Comparison of ENCODE assay signal across 18 cellular contexts in the genomic region with DNA sequence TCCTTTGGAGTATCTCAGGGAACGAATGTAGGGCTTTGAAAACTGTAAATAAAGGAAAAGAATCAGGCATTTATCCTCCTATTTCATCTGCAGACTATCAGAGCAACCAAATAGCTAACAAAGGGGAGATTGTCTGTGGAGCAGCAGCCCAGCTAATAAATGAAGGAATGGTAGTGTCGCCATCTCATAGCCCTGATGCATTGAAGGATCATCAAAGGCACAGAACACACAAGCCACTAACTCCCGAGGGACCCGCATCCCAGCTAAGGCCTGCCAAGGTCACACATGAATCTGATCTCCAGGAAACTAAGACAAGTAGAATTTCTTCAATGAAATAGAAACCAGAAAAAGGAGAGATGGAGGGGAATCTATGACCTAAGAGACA. TPM values are rescaled to one million over a fixed set of nuclear protein-coding genes. Genes with fewer than 3 reads are reported as not detected.
A peak's percentile ranks its signal among the peaks of the same experiment; 100 is the strongest.
DNase-seq lines count a peak whose midpoint lies in the region; ATAC-seq and TF ChIP-seq lines count a peak whose summit lies in the region.
"Had no signal": no experiment of that assay in that cellular context is flagged by ENCODE, and none has a peak within 500 bp of the region (broad histone marks: within the 10 kb centered on the region; RNA-seq: fewer than 3 reads in every experiment).

No MANE protein-coding gene starts in this region.

- H3K4me3 Mint-ChIP-seq in GM23338 (no peak overlapping the region), nephron progenitor cell (no peak overlapping the region), CD14-positive monocyte (no peak overlapping the region)
- H3K4me3 Mint-ChIP-seq: activated B cell treated with CpG ODN at 0.5 μM for 24 hours; activated T-helper 1 cell treated with anti-CD3 and anti-CD28 coated beads, Interleukin-12 subunit alpha, Interleukin-12 subunit beta, Interleukin-2, Interleukin-4 antibody, amounts not matched to agents 30 ng/mL and 10 ng/mL and 1 ng/mL, durations not matched to agents 14 hours and 24 hours and 36 hours had no signal

- no peaks in the 10 kb centered on the region for H3K9me3 ChIP-seq in colonic mucosa
- H3K9me3 ChIP-seq: neutrophil, vagina had no signal

- H3K4me3 ChIP-seq in GM23338: no peak overlapping the region
- H3K4me3 ChIP-seq in colonic mucosa: no peak overlapping the region
- H3K4me3 ChIP-seq: vagina had no signal

- H3K9ac ChIP-seq in colonic mucosa (ENCODE audit: low read depth in 2 of 2, low read length in 2 of 2): no peak overlapping the region

- H3K4me1 ChIP-seq in GM23338 (ENCODE audit: insufficient read depth) (peaks cover 16% of the 10 kb centered on the region), colonic mucosa (peaks cover 3% of the 10 kb centered on the region)

- peaks cover 87% of the 10 kb centered on the region for H3K36me3 Mint-ChIP-seq in GM23338 (ENCODE audit: low read depth)
- H3K36me3 Mint-ChIP-seq in nephron progenitor cell (ENCODE audit: low read depth): peaks cover 60% of the 10 kb centered on the region
- peaks cover 31 to 32% of the 10 kb centered on the region in 2 donors for H3K36me3 Mint-ChIP-seq in CD14-positive monocyte

- H3K27me3 Mint-ChIP-seq in GM23338 (ENCODE audit: insufficient read depth, low read depth, poor library complexity): peaks cover 8% of the 10 kb centered on the region
- H3K27me3 Mint-ChIP-seq in nephron progenitor cell (ENCODE audit: low read depth, poor library complexity): peaks cover 4% of the 10 kb centered on the region
- H3K27me3 Mint-ChIP-seq in CD14-positive monocyte (ENCODE audit: low read depth in 3 of 3): peaks cover 0 to 2% (median 0%) of the 10 kb centered on the region in 3 donors
- H3K27me3 Mint-ChIP-seq: activated B cell treated with CpG ODN at 0.5 μM for 24 hours had no signal

- no peak overlapping the region for H3K27ac Mint-ChIP-seq in GM23338
- peak overlapping the region; percentile 72 for H3K27ac Mint-ChIP-seq in nephron progenitor cell
- H3K27ac Mint-ChIP-seq in CD14-positive monocyte: peak overlapping the region in 1 of 7 donors; percentile 19
- H3K27ac Mint-ChIP-seq: activated B cell treated with CpG ODN at 0.5 μM for 24 hours; activated T-helper 1 cell treated with anti-CD3 and anti-CD28 coated beads, Interleukin-12 subunit alpha, Interleukin-12 subunit beta, Interleukin-2, Interleukin-4 antibody, amounts not matched to agents 30 ng/mL and 10 ng/mL and 1 ng/mL, durations not matched to agents 14 hours and 24 hours and 36 hours had no signal

- intact Hi-C loops in colonic mucosa (cut with DNase I) (no loop called here), CD14-positive monocyte (cut with micrococcal nuclease) (no loop called here)

- peaks cover 5% of the 10 kb centered on the region; the same call in 1 of the 2 replicates for H3K9me2 ChIP-seq in GM23338 (ENCODE audit: insufficient read depth)

- H3K79me2 ChIP-seq in GM23338 (replicated peaks; ENCODE audit: insufficient read depth): no peaks in the 10 kb centered on the region; the same call in 1 of the 2 replicates

- H3K27ac ChIP-seq in GM23338 (ENCODE audit: low read depth): peak overlapping the region; percentile 65; the same call in 1 of the 2 replicates
- H3K27ac ChIP-seq in colonic mucosa: no peak overlapping the region
- H3K27ac ChIP-seq: neutrophil, vagina had no signal

- H3K36me3 ChIP-seq in GM23338 (ENCODE audit: insufficient read depth) (peaks cover 23% of the 10 kb centered on the region), colonic mucosa (peaks cover 6% of the 10 kb centered on the region)

- no peaks in the 10 kb centered on the region for H3K27me3 ChIP-seq in GM23338 (ENCODE audit: insufficient read depth)
- no peaks in the 10 kb centered on the region for H3K27me3 ChIP-seq in colonic mucosa
- H3K27me3 ChIP-seq: neutrophil, vagina had no signal

- DNase-seq in Ammon's horn (ENCODE audit: low spot score) (peak; percentile 15), GM23338 (ENCODE audit: low spot score) (no peak), colonic mucosa (peak; percentile 15), nephron progenitor cell (peak; percentile 25), CD14-positive monocyte (ENCODE audit: low spot score) (no peak), NCI-H1092 treated with DMSO at 0.1 percent for 48 hours (lab: John Stamatoyannopoulos, UW) (no peak)
- DNase-seq: activated B cell treated with CpG ODN at 0.5 μM for 24 hours; activated CD8-positive, alpha-beta memory T cell treated with anti-CD3 and anti-CD28 coated beads for 24 hours; H7; kidney glomerular epithelial cell; NCI-H1436; NCI-H345; T-helper 1 cell had no signal

- H3F3A ChIP-seq in GM23338 (replicated peaks; ENCODE audit: low read depth): 0 out of 2 replicates have a peak, but pooled peaks cover under 1% of the 10 kb centered on the region

- no peak for ATAC-seq in GM23338
- no peak for ATAC-seq in HG02642 (IDR thresholded peaks at IDR 0.05; ENCODE audit: poor library complexity, unreplicated experiment)
- ATAC-seq in HG03439 (IDR thresholded peaks at IDR 0.05; ENCODE audit: unreplicated experiment): no peak

- H3K4me2 ChIP-seq in GM23338: no peak overlapping the region

- TF ChIP-seq CTCF in GM23338 (conservative IDR thresholded peaks at IDR 0.05; ENCODE audit: low read depth in 2 of 2) (no peak), colonic mucosa (IDR thresholded peaks at IDR 0.05) (no peak), nephron progenitor cell (IDR thresholded peaks at IDR 0.05) (no peak), CD14-positive monocyte (IDR thresholded peaks at IDR 0.05) (no peak)

- no peaks in the 10 kb centered on the region for H4K20me1 ChIP-seq in GM23338 (replicated peaks; ENCODE audit: insufficient read depth)

- H3K9me3 Mint-ChIP-seq in GM23338 (peaks cover 31% of the 10 kb centered on the region), nephron progenitor cell (peaks cover 26% of the 10 kb centered on the region), CD14-positive monocyte (peaks cover 0 to 3% (median 0%) of the 10 kb centered on the region in 7 donors)
- H3K9me3 Mint-ChIP-seq: activated B cell treated with CpG ODN at 0.5 μM for 24 hours; activated T-helper 1 cell treated with anti-CD3 and anti-CD28 coated beads, Interleukin-12 subunit alpha, Interleukin-12 subunit beta, Interleukin-2, Interleukin-4 antibody, amounts not matched to agents 30 ng/mL and 10 ng/mL and 1 ng/mL, durations not matched to agents 14 hours and 24 hours and 36 hours had no signal

- no peak overlapping the region for H2AFZ ChIP-seq in GM23338

- peaks cover 31% of the 10 kb centered on the region for H3K4me1 Mint-ChIP-seq in GM23338
- peaks cover 28% of the 10 kb centered on the region for H3K4me1 Mint-ChIP-seq in nephron progenitor cell
- H3K4me1 Mint-ChIP-seq in CD14-positive monocyte: peaks cover 8% of the 10 kb centered on the region

TF ChIP-seq in GM23338, 12 proteins besides CTCF, POLR2A, EP300 and RAD21:
- no peak for TF ChIP-seq EZH2phosphoT487 (IDR thresholded peaks at IDR 0.05; ENCODE audit: unreplicated experiment)
- TF ChIP-seq ZNF114 (CRISPR knock-in tag; IDR thresholded peaks at IDR 0.05): no peak
- no peak for TF ChIP-seq POLR2AphosphoS5 (IDR thresholded peaks at IDR 0.05; ENCODE audit: low read depth)
- no peak for TF ChIP-seq JUNB (IDR thresholded peaks at IDR 0.05; ENCODE audit: unreplicated experiment)
- no peak for TF ChIP-seq EZH2 (IDR thresholded peaks at IDR 0.05; ENCODE audit: low read depth, unreplicated experiment)

RNA-seq across cellular contexts. Expression of a gene that starts 38.2 kb away (rescaled TPM):
- 0.27 TPM in 1 of 2 replicates, not detected in the other for total RNA-seq in GM23338 (2014; rRNA removed; shearing (Covaris generic))
- polyA plus RNA-seq in GM23338 (2016; fragmentation: Nextera tagmentation; extraction: Ambion mirVana) (0.26 and 0.40 TPM in 2 replicates), CD14-positive monocyte (not detected)
- total RNA-seq in colonic mucosa: not detected
- total RNA-seq: activated B cell treated with CpG ODN at 0.5 μM for 24 hours; activated T-helper 1 cell treated with anti-CD3 and anti-CD28 coated beads, Interleukin-12 subunit alpha, Interleukin-12 subunit beta, Interleukin-2, Interleukin-4 antibody, amounts not matched to agents 30 ng/mL and 10 ng/mL and 1 ng/mL, durations not matched to agents 14 hours and 24 hours and 36 hours; H7 had no signal

RNA-seq across cellular contexts. Expression of a gene that starts 48.8 kb away (rescaled TPM):
- 93.9 and 98.3 TPM in 2 replicates for total RNA-seq in GM23338 (2014; rRNA removed; shearing (Covaris generic))
- 39.8 and 47.9 TPM in 2 replicates for polyA plus RNA-seq in GM23338 (2016; fragmentation: Nextera tagmentation; extraction: Ambion mirVana)
- 100 to 1,000 TPM; 174 to 455 TPM for total RNA-seq in colonic mucosa
- polyA plus RNA-seq in CD14-positive monocyte: 1 to 10 TPM; 1.2 to 1.4 TPM

RNA-seq across cellular contexts. Expression of a gene that starts 56.6 kb away (rescaled TPM):
- not detected in 2 replicates for total RNA-seq in GM23338 (2014; rRNA removed; shearing (Covaris generic))
- polyA plus RNA-seq in GM23338 (2016; fragmentation: Nextera tagmentation; extraction: Ambion mirVana) (not detected in 2 replicates), CD14-positive monocyte (not detected)
- 10 to 100 TPM; 12.8 to 39.6 TPM for total RNA-seq in colonic mucosa
- total RNA-seq: activated B cell treated with CpG ODN at 0.5 μM for 24 hours; activated T-helper 1 cell treated with anti-CD3 and anti-CD28 coated beads, Interleukin-12 subunit alpha, Interleukin-12 subunit beta, Interleukin-2, Interleukin-4 antibody, amounts not matched to agents 30 ng/mL and 10 ng/mL and 1 ng/mL, durations not matched to agents 14 hours and 24 hours and 36 hours; H7; vagina had no signal

Comparison
In these comparisons a context has a peak if more than half of its experiments do, and no peak if none do; other contexts are left out.
1. DNase-seq: peak in Ammon's horn (single experiment), colonic mucosa (single experiment) and nephron progenitor cell (single experiment); none in GM23338 (single experiment), CD14-positive monocyte (single experiment) and NCI-H1092 treated with DMSO at 0.1 percent for 48 hours (single experiment).
2. RNA of a gene that starts 56.6 kb away (total RNA-seq): 12.8 to 39.6 TPM in colonic mucosa; not detected in GM23338; every median in the first group is over 10 times any median in the second.